In genomic region chr3:166013073-166013679, GRCh38 we compare ENCODE assay signal across 8 cellular contexts.
A peak's percentile ranks its signal among the peaks of the same experiment; 100 is the strongest.
DNase-seq lines count a peak whose midpoint lies in the region; ATAC-seq and TF ChIP-seq lines count a peak whose summit lies in the region.

No MANE protein-coding gene starts in this region.

- H3K4me1 ChIP-seq in Panc1 (ENCODE audit: control insufficient read depth, insufficient read depth, low read length) (no peaks in the 10 kb centered on the region), ascending aorta (no peaks in the 10 kb centered on the region)

- TF ChIP-seq CTCF in Panc1 (IDR thresholded peaks at IDR 0.05): peak; percentile 35; the same call in 1 of the 2 replicates
- peak; percentile 30 for TF ChIP-seq CTCF in fibroblast of the aortic adventitia (IDR thresholded peaks at IDR 0.05; ENCODE audit: insufficient read depth, low read length)
- no peak for TF ChIP-seq CTCF in ascending aorta (IDR thresholded peaks at IDR 0.05)

- CTCF ChIA-PET in Panc1 (lab: Charles Lee): no interaction called here

- intact Hi-C loops in Panc1 (cut with micrococcal nuclease; ENCODE audit: unreplicated experiment): loop anchor here (5.0 kb wide), 2 partner anchors 1019 to 1334 kb away; no protein-coding TSS in a partner anchor
- intact Hi-C loops in ascending aorta (cut with DNase I): no loop called here

- DNase-seq in COR-L47 (lab: John Stamatoyannopoulos, UW) (peak; percentile 72), HS-5 (ENCODE audit: low read depth) (peak; percentile 22), Panc1 (ENCODE audit: low read depth, low spot score) (peak; percentile 10), fibroblast of the aortic adventitia (ENCODE audit: low read depth) (peak; percentile 53), germinal center (ENCODE audit: low spot score) (no peak), HK-2 (ENCODE audit: unreplicated experiment) (no peak), ascending aorta (ENCODE audit: low spot score in 2 of 2) (no peak)

- H3K4me3 ChIP-seq in Panc1 (ENCODE audit: low read depth in 2 of 2, low read length in 2 of 2): no peak overlapping the region
- H3K4me3 ChIP-seq in fibroblast of the aortic adventitia (ENCODE audit: low read depth, low read length): no peak overlapping the region
- H3K4me3 ChIP-seq in ascending aorta: no peak overlapping the region

- no peaks in the 10 kb centered on the region for H3K9me3 ChIP-seq in Panc1 (ENCODE audit: control insufficient read depth, insufficient read depth, low read depth, low read length)
- H3K9me3 ChIP-seq in ascending aorta: no peaks in the 10 kb centered on the region

- POLR2A ChIA-PET in Panc1 (lab: Charles Lee): no interaction called here

- H3K27me3 ChIP-seq in Panc1 (ENCODE audit: control insufficient read depth, insufficient read depth, low read length) (no peaks in the 10 kb centered on the region), ascending aorta (no peaks in the 10 kb centered on the region)

- ATAC-seq in Panc1: no peak
- ATAC-seq in GM18858 (IDR thresholded peaks at IDR 0.05; ENCODE audit: unreplicated experiment): no peak

- no peaks in the 10 kb centered on the region for H3K36me3 ChIP-seq in Panc1 (ENCODE audit: control insufficient read depth, insufficient read depth, low read length)
- H3K36me3 ChIP-seq in ascending aorta: no peaks in the 10 kb centered on the region

- H3K27ac ChIP-seq in Panc1 (ENCODE audit: low read length) (no peak overlapping the region), ascending aorta (no peak overlapping the region)

- BruUV-seq in Panc1 (replicated peaks; lab: Mats Ljungman, UMichigan): no TSS peak

- in situ Hi-C loops in Panc1 (cut with HindIII; ENCODE audit: low pct_unique_long_range_greater_than_20kb, low sequenced_read_pairs): no loop called here

Comparison
In these comparisons a context has a peak if more than half of its experiments do, and no peak if none do; other contexts are left out.
1. DNase-seq: peak in COR-L47 (single experiment), HS-5 (single experiment), Panc1 (single experiment) and fibroblast of the aortic adventitia (single experiment); none in germinal center (single experiment), HK-2 (single experiment) and ascending aorta (0 of 2).
2. CTCF ChIP-seq: peak in Panc1 (single experiment) and fibroblast of the aortic adventitia (single experiment); none in ascending aorta (0 of 3).